28 cellular contexts compared by ENCODE assay signal in the genomic region with DNA sequence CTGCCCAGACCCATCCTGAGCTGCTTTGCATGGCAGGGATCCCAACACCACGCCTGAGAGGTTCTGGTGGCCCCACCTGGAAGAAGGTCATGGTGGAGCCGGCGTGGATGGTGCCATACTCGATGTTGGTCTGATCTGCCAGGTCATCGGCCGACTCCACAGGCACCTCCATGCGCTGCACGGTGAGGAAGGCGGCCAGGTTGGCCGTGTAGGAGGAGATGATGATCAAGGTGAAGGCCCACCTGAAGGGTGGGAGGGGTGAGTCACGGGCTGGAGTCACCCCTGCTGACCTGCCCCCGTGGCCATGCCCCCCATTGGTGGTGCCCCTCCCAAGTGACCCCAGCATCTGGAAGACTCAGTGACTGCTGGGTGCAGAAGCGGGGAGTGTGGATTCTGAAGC. TPM values are rescaled to one million over a fixed set of nuclear protein-coding genes. Genes with fewer than 3 reads are reported as not detected.
"Had no signal": no experiment of that assay in that cellular context is flagged by ENCODE, and none has a peak within 500 bp of the region (broad histone marks: within the 10 kb centered on the region; RNA-seq: fewer than 3 reads in every experiment).

No MANE protein-coding gene starts in this region.

- H3K4me1 Mint-ChIP-seq: stimulated activated naive B cell treated with anti-CD40 and anti-IgM and Interleukin-4, amounts not matched to agents 10 μg/mL and 1 μg/mL and 100 μg/mL, for 72 hours had no signal

- H3K36me3 ChIP-seq: suprapubic skin, thyroid gland, transverse colon, upper lobe of left lung, upper lobe of right lung, uterus, vagina had no signal

- H3K9me3 Mint-ChIP-seq: stimulated activated effector memory CD8-positive, alpha-beta T cell treated with anti-CD3 and anti-CD28 coated beads, Interleukin-12 subunit alpha, Interleukin-12 subunit beta, amount 100 ng/mL, for 72 hours; stimulated activated naive B cell treated with anti-CD40 and anti-IgM and Interleukin-4, amounts not matched to agents 10 μg/mL and 1 μg/mL and 100 μg/mL, for 72 hours; stimulated activated naive CD8-positive, alpha-beta T cell treated with anti-CD3 and anti-CD28 coated beads, Interleukin-15, amount 100 ng/mL, for 72 hours; stimulated activated naive CD8-positive, alpha-beta T cell treated with anti-CD3 and anti-CD28 coated beads, Interleukin-15, Interleukin-2, amounts not matched to agents 100 ng/mL and 50 ng/mL, for 24 hours; type B pancreatic cell had no signal

- DNase-seq: stimulated activated CD4-positive, alpha-beta T cell treated with anti-CD3 and anti-CD28 coated beads, Interleukin-2, amount 100 ng/mL, for 48 hours; stimulated activated CD4-positive, alpha-beta T cell treated with anti-CD3 and anti-CD28 coated beads, Interleukin-4, amount 100 ng/mL, for 1 hour; stimulated activated CD4-positive, alpha-beta T cell treated with anti-CD3 and anti-CD28 coated beads, Interleukin-4, amount 100 ng/mL, for 24 hours; stimulated activated CD4-positive, alpha-beta T cell treated with anti-CD3 and anti-CD28 coated beads, Interleukin-4, amount 100 ng/mL, for 4 hours; stimulated activated CD8-positive, alpha-beta memory T cell treated with anti-CD3 and anti-CD28 coated beads, Interleukin-4, amount 100 ng/mL, for 48 hours; stimulated activated naive B cell treated with anti-CD40 and anti-IgM and Interleukin-4, amounts not matched to agents 10 μg/mL and 1 μg/mL and 100 μg/mL, for 72 hours; stimulated activated naive CD4-positive, alpha-beta T cell; stimulated activated naive CD4-positive, alpha-beta T cell treated with Interleukin-2 at 50 U/mL for 16 hours; stimulated activated naive CD8-positive, alpha-beta T cell treated with anti-CD3 and anti-CD28 coated beads, Interleukin-15, amount 100 ng/mL, for 72 hours; stimulated activated naive CD8-positive, alpha-beta T cell treated with anti-CD3 and anti-CD28 coated beads, Interleukin-15, Interleukin-2, amounts not matched to agents 100 U/mL and 50 U/mL, for 24 hours; stomach; substantia nigra; testis; thyroid gland; tibial artery; transverse colon; trophoblast cell; upper lobe of right lung; uterus had no signal

- H3K36me3 Mint-ChIP-seq: stimulated activated effector memory CD8-positive, alpha-beta T cell treated with anti-CD3 and anti-CD28 coated beads, Interleukin-12 subunit alpha, Interleukin-12 subunit beta, amount 100 ng/mL, for 72 hours; stimulated activated naive B cell treated with anti-CD40 and anti-IgM and Interleukin-4, amounts not matched to agents 10 μg/mL and 1 μg/mL and 100 μg/mL, for 72 hours; type B pancreatic cell had no signal

- H3K4me1 ChIP-seq: stomach, suprapubic skin, testis, thyroid gland, tibial artery, tibial nerve, transverse colon, upper lobe of left lung, upper lobe of right lung, uterus, vagina had no signal

- H3K27ac ChIP-seq: stomach, suprapubic skin, testis, thoracic aorta, thyroid gland, tibial artery, tibial nerve, transverse colon, upper lobe of left lung, upper lobe of right lung, uterus, vagina had no signal

- H3K27ac Mint-ChIP-seq: stimulated activated effector memory CD8-positive, alpha-beta T cell treated with anti-CD3 and anti-CD28 coated beads, Interleukin-12 subunit alpha, Interleukin-12 subunit beta, amount 100 ng/mL, for 72 hours; stimulated activated naive B cell treated with anti-CD40 and anti-IgM and Interleukin-4, amounts not matched to agents 10 μg/mL and 1 μg/mL and 100 μg/mL, for 72 hours; stimulated activated naive CD8-positive, alpha-beta T cell treated with anti-CD3 and anti-CD28 coated beads, Interleukin-15, Interleukin-2, amounts not matched to agents 100 ng/mL and 50 ng/mL, for 24 hours; type B pancreatic cell had no signal

- H3K27me3 ChIP-seq: testis, thyroid gland, upper lobe of left lung, uterus, vagina had no signal

- H3K4me3 Mint-ChIP-seq: stimulated activated effector memory CD8-positive, alpha-beta T cell treated with anti-CD3 and anti-CD28 coated beads, Interleukin-12 subunit alpha, Interleukin-12 subunit beta, amount 100 ng/mL, for 72 hours; stimulated activated naive B cell treated with anti-CD40 and anti-IgM and Interleukin-4, amounts not matched to agents 10 μg/mL and 1 μg/mL and 100 μg/mL, for 72 hours; stimulated activated naive CD8-positive, alpha-beta T cell treated with anti-CD3 and anti-CD28 coated beads, Interleukin-15, amount 100 ng/mL, for 72 hours; stimulated activated naive CD8-positive, alpha-beta T cell treated with anti-CD3 and anti-CD28 coated beads, Interleukin-15, Interleukin-2, amounts not matched to agents 100 ng/mL and 50 ng/mL, for 24 hours; type B pancreatic cell had no signal

- ATAC-seq: stimulated activated effector memory CD8-positive, alpha-beta T cell treated with anti-CD3 and anti-CD28 coated beads, Interleukin-12 subunit alpha, Interleukin-12 subunit beta, amount 100 ng/mL, for 72 hours; stimulated activated naive B cell treated with anti-CD40 and anti-IgM and Interleukin-4, amounts not matched to agents 10 μg/mL and 1 μg/mL and 100 μg/mL, for 72 hours; stimulated activated naive CD8-positive, alpha-beta T cell treated with anti-CD3 and anti-CD28 coated beads, Interleukin-15, amount 100 ng/mL, for 72 hours; stimulated activated naive CD8-positive, alpha-beta T cell treated with anti-CD3 and anti-CD28 coated beads, Interleukin-15, Interleukin-2, amounts not matched to agents 100 U/mL and 50 U/mL, for 24 hours; upper lobe of right lung had no signal

- H3K4me3 ChIP-seq: stomach, suprapubic skin, testis, thoracic aorta, thyroid gland, tibial artery, tibial nerve, transverse colon, upper lobe of left lung, upper lobe of right lung, uterus, vagina had no signal

- H3K9me3 ChIP-seq: stomach, suprapubic skin, testis, thoracic aorta, thyroid gland, tibial artery, tibial nerve, transverse colon, upper lobe of left lung, upper lobe of right lung, uterus, vagina had no signal

RNA-seq across cellular contexts. Expression of a gene that starts 12.5 kb away (rescaled TPM):
- total RNA-seq: subcutaneous adipose tissue, suprapubic skin, tibial nerve, upper lobe of right lung had no signal
